1 cellular context compared by ENCODE assay signal in genomic region chr17:16287563-16288027, GRCh38.
A peak's percentile ranks its signal among the peaks of the same experiment; 100 is the strongest.
TF ChIP-seq lines count a peak whose summit lies in the region.

No MANE protein-coding gene starts in this region.

TF ChIP-seq in K562, 482 proteins besides CTCF, POLR2A, EP300 and RAD21 (continued from another document and continues in another):
- no peak for TF ChIP-seq ELK1 (CRISPR knock-in tag; IDR thresholded peaks at IDR 0.05)
- TF ChIP-seq RFX1 (IDR thresholded peaks at IDR 0.05), result no peak
- no peak for TF ChIP-seq SNIP1 (IDR thresholded peaks at IDR 0.05; ENCODE audit: low read depth)
- TF ChIP-seq MCM2 (IDR thresholded peaks at IDR 0.05; ENCODE audit: low read depth), result no peak
- TF ChIP-seq KLF13 (tag; IDR thresholded peaks at IDR 0.05; ENCODE audit: borderline replicate concordance, low read depth), result no peak
- no peak for TF ChIP-seq SMC3 (conservative IDR thresholded peaks at IDR 0.05; ENCODE audit: insufficient read depth, low read depth, low read length)
- TF ChIP-seq MYC (IDR thresholded peaks at IDR 0.05; ENCODE audit: low read depth, low read length), result no peak
- no peak for TF ChIP-seq MYC (CRISPR knock-in tag; IDR thresholded peaks at IDR 0.05; ENCODE audit: borderline replicate concordance, low read depth)
- no peak for TF ChIP-seq THRA (IDR thresholded peaks at IDR 0.05)
- no peak for TF ChIP-seq ATF7 (IDR thresholded peaks at IDR 0.05)
- TF ChIP-seq JUNB (CRISPR knock-in tag; conservative IDR thresholded peaks at IDR 0.05), result no peak
- no peak for TF ChIP-seq CEBPG (CRISPR knock-in tag; IDR thresholded peaks at IDR 0.05)
- peak in 1 of 2 experiments; percentile 52; a peak in 2 of 4 replicates for TF ChIP-seq CEBPG (tag; conservative IDR thresholded peaks at IDR 0.05 in 1 of 2, IDR thresholded peaks at IDR 0.05 in 1 of 2)
- no peak for TF ChIP-seq SAFB2 (IDR thresholded peaks at IDR 0.05; ENCODE audit: borderline replicate concordance, low read depth, low read length, severe bottlenecking)
- TF ChIP-seq, protein P1, sequence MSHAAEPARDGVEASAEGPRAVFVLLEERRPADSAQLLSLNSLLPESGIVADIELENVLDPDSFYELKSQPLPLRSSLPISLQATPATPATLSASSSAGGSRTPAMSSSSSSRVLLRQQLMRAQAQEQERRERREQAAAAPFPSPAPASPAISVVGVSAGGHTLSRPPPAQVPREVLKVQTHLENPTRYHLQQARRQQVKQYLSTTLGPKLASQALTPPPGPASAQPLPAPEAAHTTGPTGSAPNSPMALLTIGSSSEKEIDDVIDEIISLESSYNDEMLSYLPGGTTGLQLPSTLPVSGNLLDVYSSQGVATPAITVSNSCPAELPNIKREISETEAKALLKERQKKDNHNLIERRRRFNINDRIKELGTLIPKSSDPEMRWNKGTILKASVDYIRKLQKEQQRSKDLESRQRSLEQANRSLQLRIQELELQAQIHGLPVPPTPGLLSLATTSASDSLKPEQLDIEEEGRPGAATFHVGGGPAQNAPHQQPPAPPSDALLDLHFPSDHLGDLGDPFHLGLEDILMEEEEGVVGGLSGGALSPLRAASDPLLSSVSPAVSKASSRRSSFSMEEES (CRISPR knock-in tag; IDR thresholded peaks at IDR 0.05), result no peak
- TF ChIP-seq, protein P2, sequence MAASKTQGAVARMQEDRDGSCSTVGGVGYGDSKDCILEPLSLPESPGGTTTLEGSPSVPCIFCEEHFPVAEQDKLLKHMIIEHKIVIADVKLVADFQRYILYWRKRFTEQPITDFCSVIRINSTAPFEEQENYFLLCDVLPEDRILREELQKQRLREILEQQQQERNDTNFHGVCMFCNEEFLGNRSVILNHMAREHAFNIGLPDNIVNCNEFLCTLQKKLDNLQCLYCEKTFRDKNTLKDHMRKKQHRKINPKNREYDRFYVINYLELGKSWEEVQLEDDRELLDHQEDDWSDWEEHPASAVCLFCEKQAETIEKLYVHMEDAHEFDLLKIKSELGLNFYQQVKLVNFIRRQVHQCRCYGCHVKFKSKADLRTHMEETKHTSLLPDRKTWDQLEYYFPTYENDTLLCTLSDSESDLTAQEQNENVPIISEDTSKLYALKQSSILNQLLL (CRISPR knock-in tag; IDR thresholded peaks at IDR 0.05; ENCODE audit: borderline replicate concordance), result no peak
- TF ChIP-seq ZNF23 (CRISPR knock-in tag; IDR thresholded peaks at IDR 0.05), result no peak
- TF ChIP-seq ZNF766 (CRISPR knock-in tag; conservative IDR thresholded peaks at IDR 0.05), result peak; percentile 63; the same call in 1 of the 2 replicates
- no peak for TF ChIP-seq NCOA4 (IDR thresholded peaks at IDR 0.05; ENCODE audit: partially characterized antibody)
- no peak for TF ChIP-seq TFAP4 (CRISPR knock-in tag; IDR thresholded peaks at IDR 0.05; ENCODE audit: borderline replicate concordance)
- TF ChIP-seq RERE (CRISPR knock-in tag; IDR thresholded peaks at IDR 0.05; ENCODE audit: borderline replicate concordance), result no peak
- TF ChIP-seq VEZF1 (CRISPR knock-in tag; IDR thresholded peaks at IDR 0.05), result peak; percentile 19; the same call in 1 of the 2 replicates
- TF ChIP-seq PCBP1 (IDR thresholded peaks at IDR 0.05; ENCODE audit: low read depth, low read length, poor library complexity, severe bottlenecking), result no peak
- TF ChIP-seq RFX5 (IDR thresholded peaks at IDR 0.05; ENCODE audit: low read depth, low read length), result no peak
- TF ChIP-seq MBD2 (IDR thresholded peaks at IDR 0.05; ENCODE audit: borderline replicate concordance, low read depth), result no peak
- TF ChIP-seq E2F8 (IDR thresholded peaks at IDR 0.05; ENCODE audit: low read depth, partially characterized antibody), result no peak
- no peak for TF ChIP-seq HNRNPL (IDR thresholded peaks at IDR 0.05; ENCODE audit: low read depth, low read length)
- TF ChIP-seq, protein P3, sequence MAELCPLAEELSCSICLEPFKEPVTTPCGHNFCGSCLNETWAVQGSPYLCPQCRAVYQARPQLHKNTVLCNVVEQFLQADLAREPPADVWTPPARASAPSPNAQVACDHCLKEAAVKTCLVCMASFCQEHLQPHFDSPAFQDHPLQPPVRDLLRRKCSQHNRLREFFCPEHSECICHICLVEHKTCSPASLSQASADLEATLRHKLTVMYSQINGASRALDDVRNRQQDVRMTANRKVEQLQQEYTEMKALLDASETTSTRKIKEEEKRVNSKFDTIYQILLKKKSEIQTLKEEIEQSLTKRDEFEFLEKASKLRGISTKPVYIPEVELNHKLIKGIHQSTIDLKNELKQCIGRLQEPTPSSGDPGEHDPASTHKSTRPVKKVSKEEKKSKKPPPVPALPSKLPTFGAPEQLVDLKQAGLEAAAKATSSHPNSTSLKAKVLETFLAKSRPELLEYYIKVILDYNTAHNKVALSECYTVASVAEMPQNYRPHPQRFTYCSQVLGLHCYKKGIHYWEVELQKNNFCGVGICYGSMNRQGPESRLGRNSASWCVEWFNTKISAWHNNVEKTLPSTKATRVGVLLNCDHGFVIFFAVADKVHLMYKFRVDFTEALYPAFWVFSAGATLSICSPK (IDR thresholded peaks at IDR 0.05; ENCODE audit: borderline replicate concordance), result no peak
- TF ChIP-seq NR1H2 (CRISPR knock-in tag; IDR thresholded peaks at IDR 0.05), result no peak
- no peak for TF ChIP-seq ZNF143 (CRISPR knock-in tag; IDR thresholded peaks at IDR 0.05)
- TF ChIP-seq HNRNPUL1 (IDR thresholded peaks at IDR 0.05; ENCODE audit: low read length), result no peak
- no peak for TF ChIP-seq ETS2 (tag; IDR thresholded peaks at IDR 0.05; ENCODE audit: borderline replicate concordance, poor library complexity, severe bottlenecking)
- TF ChIP-seq POLR2G (IDR thresholded peaks at IDR 0.05; ENCODE audit: low read depth, low read length), result no peak
- TF ChIP-seq ZNF436 (CRISPR knock-in tag; IDR thresholded peaks at IDR 0.05), result no peak
- TF ChIP-seq ID3 (CRISPR knock-in tag; IDR thresholded peaks at IDR 0.05), result no peak
- no peak for TF ChIP-seq ID3 (tag; IDR thresholded peaks at IDR 0.05)
- no peak for TF ChIP-seq ZC3H8 (IDR thresholded peaks at IDR 0.05)
- no peak for TF ChIP-seq HINFP (tag; conservative IDR thresholded peaks at IDR 0.05; ENCODE audit: low read depth)
